In genomic region chr1:246680180-246680579, GRCh38 we compare ENCODE assay signal across 25 cellular contexts. TPM values are rescaled to one million over a fixed set of nuclear protein-coding genes. Genes with fewer than 3 reads are reported as not detected.
DNase-seq lines count a peak whose midpoint lies in the region; ATAC-seq, FAIRE-seq and TF ChIP-seq lines count a peak whose summit lies in the region.
"Had no signal": no experiment of that assay in that cellular context is flagged by ENCODE, and none has a peak within 500 bp of the region (broad histone marks: within the 10 kb centered on the region; RNA-seq: fewer than 3 reads in every experiment).

No MANE protein-coding gene starts in this region.

- H4K20me1 ChIP-seq in BLaER1 (no peaks in the 10 kb centered on the region), IMR-90 (ENCODE audit: insufficient read depth, low read length) (no peaks in the 10 kb centered on the region), endothelial cell of umbilical vein (replicated peaks; ENCODE audit: control insufficient read depth, extremely low read depth, insufficient read depth, low read length) (no peaks in the 10 kb centered on the region)

- H3K4me1 ChIP-seq in BLaER1 (peaks cover 42% of the 10 kb centered on the region), IMR-90 (ENCODE audit: control insufficient read depth, insufficient read depth, low read length) (peaks cover 4% of the 10 kb centered on the region; the same call in 1 of the 2 replicates), endothelial cell of umbilical vein (ENCODE audit: control insufficient read depth, extremely low read depth, insufficient read depth, low read length) (peaks cover 4% of the 10 kb centered on the region), sigmoid colon (peaks cover 0 to 18% (median 4%) of the 10 kb centered on the region in 4 donors), pancreas (no peaks in the 10 kb centered on the region), esophagus muscularis mucosa (peaks cover 5 to 30% (median 17%) of the 10 kb centered on the region in 4 donors)
- H3K4me1 ChIP-seq: lower lobe of right lung had no signal

- H2BK15ac ChIP-seq in IMR-90 (ENCODE audit: low read depth, low read length) = no peak overlapping the region

- H4K91ac ChIP-seq in IMR-90 (ENCODE audit: insufficient read depth, low read depth, low read length) = no peak overlapping the region

- peak overlapping the region; percentile 60 for H3K27ac ChIP-seq in BLaER1
- no peak overlapping the region for H3K27ac ChIP-seq in IMR-90 (ENCODE audit: insufficient read depth, low read length)
- no peak overlapping the region for H3K27ac ChIP-seq in endothelial cell of umbilical vein (ENCODE audit: insufficient read depth, low read depth, low read length)
- peak overlapping the region in 1 of 4 donors; percentile 53 for H3K27ac ChIP-seq in sigmoid colon
- H3K27ac ChIP-seq in pancreas = no peak overlapping the region
- no peak overlapping the region for H3K27ac ChIP-seq in esophagus muscularis mucosa (replicated peaks in 1 of 4)
- H3K27ac ChIP-seq: lower lobe of right lung, SK-N-MC, upper lobe of left lung had no signal

- H2BK120ac ChIP-seq in IMR-90 (ENCODE audit: low read depth, low read length) = no peak overlapping the region

- peak overlapping the region in 1 of 2 experiments; percentile 6; a peak in 1 of 4 replicates for H4K8ac ChIP-seq in IMR-90 (ENCODE audit: low read depth in 2 of 2, low read length in 2 of 2)

- TF ChIP-seq CTCF in IMR-90 (conservative IDR thresholded peaks at IDR 0.05; ENCODE audit: low read depth, low read length) = no peak
- no peak for TF ChIP-seq CTCF in endothelial cell of umbilical vein (IDR thresholded peaks at IDR 0.05; ENCODE audit: extremely low read depth in 1 of 2, insufficient read depth in 1 of 2, low read depth in 1 of 2, low read length in 2 of 2)
- TF ChIP-seq CTCF in sigmoid colon (IDR thresholded peaks at IDR 0.05) = no peak
- no peak for TF ChIP-seq CTCF in pancreas (IDR thresholded peaks at IDR 0.05)
- no peak for TF ChIP-seq CTCF in esophagus muscularis mucosa (IDR thresholded peaks at IDR 0.05)

- no peak overlapping the region for H3K23ac ChIP-seq in IMR-90 (ENCODE audit: low read depth, low read length)

- H3K9me3 ChIP-seq in BLaER1 (peaks cover 3% of the 10 kb centered on the region; the same call in 1 of the 2 replicates), IMR-90 (ENCODE audit: control insufficient read depth, insufficient read depth, low read length) (no peaks in the 10 kb centered on the region), endothelial cell of umbilical vein (replicated peaks; ENCODE audit: control insufficient read depth, insufficient read depth, low read length) (no peaks in the 10 kb centered on the region), sigmoid colon (no peaks in the 10 kb centered on the region), pancreas (no peaks in the 10 kb centered on the region), esophagus muscularis mucosa (no peaks in the 10 kb centered on the region)
- H3K9me3 ChIP-seq: lower lobe of right lung, upper lobe of left lung had no signal

- no peak overlapping the region for H3K4ac ChIP-seq in IMR-90 (ENCODE audit: low read depth, low read length)

- intact Hi-C loops in IMR-90 (cut with micrococcal nuclease) = no loop called here
- intact Hi-C loops in endothelial cell of umbilical vein (cut with micrococcal nuclease) = no loop called here
- intact Hi-C loops in sigmoid colon (cut with DNase I) = no loop called here
- intact Hi-C loops in pancreas (cut with DNase I) = no loop called here
- intact Hi-C loops in esophagus muscularis mucosa (cut with DNase I) = no loop called here

- H3K36me3 ChIP-seq in BLaER1 (no peaks in the 10 kb centered on the region), IMR-90 (ENCODE audit: control insufficient read depth, insufficient read depth, low read length) (no peaks in the 10 kb centered on the region), endothelial cell of umbilical vein (ENCODE audit: control insufficient read depth in 2 of 2, extremely low read depth in 1 of 2, insufficient read depth in 2 of 2, low read length in 2 of 2) (no peaks in the 10 kb centered on the region), sigmoid colon (no peaks in the 10 kb centered on the region), pancreas (no peaks in the 10 kb centered on the region), esophagus muscularis mucosa (no peaks in the 10 kb centered on the region)
- H3K36me3 ChIP-seq: lower lobe of right lung, upper lobe of left lung had no signal

- no peak overlapping the region for H2BK5ac ChIP-seq in IMR-90 (ENCODE audit: low read depth, low read length, poor library complexity, severe bottlenecking)

- H4K5ac ChIP-seq in IMR-90 (ENCODE audit: low read depth, low read length) = no peak overlapping the region

- peak; percentile 31 for FAIRE-seq in endothelial cell of umbilical vein (lab: Jason Lieb, UNC)
- no peak for FAIRE-seq in pancreas (lab: Jason Lieb, UNC)
- FAIRE-seq: RCC 7860 had no signal

- CTCF ChIA-PET in IMR-90 (lab: Yijun Ruan, JAX) = no interaction called here
- CTCF ChIA-PET in endothelial cell of umbilical vein (lab: Charles Lee) = interaction anchor here (1.6 to 3.2 kb wide), 2 partner anchors 9 to 1527 kb away, joined by 3 to 18 read pairs; no protein-coding TSS in a partner anchor

- H2AFZ ChIP-seq in IMR-90 (replicated peaks; ENCODE audit: low read length, poor library complexity) = no peak overlapping the region
- peak overlapping the region; percentile 17 for H2AFZ ChIP-seq in endothelial cell of umbilical vein (ENCODE audit: low read depth, low read length)

- H3K79me2 ChIP-seq in endothelial cell of umbilical vein (ENCODE audit: control insufficient read depth, insufficient read depth, low read length) = no peaks in the 10 kb centered on the region

- no peak overlapping the region for H3K9ac ChIP-seq in BLaER1
- no peak overlapping the region for H3K9ac ChIP-seq in IMR-90 (ENCODE audit: low read depth, low read length)
- H3K9ac ChIP-seq in endothelial cell of umbilical vein (replicated peaks; ENCODE audit: extremely low read depth, insufficient read depth, low read length) = no peak overlapping the region

- POLR2A ChIA-PET in IMR-90 (lab: Charles Lee; ENCODE audit: unreplicated experiment) = no interaction called here
- POLR2A ChIA-PET in endothelial cell of umbilical vein (lab: Charles Lee) = interaction anchor here (0.6 kb wide), 1 partner anchor 173 kb away, joined by 5 read pairs; the partner anchor contains the start of gene SMYD3

- peak overlapping the region; percentile 85 for H3K4me2 ChIP-seq in BLaER1
- H3K4me2 ChIP-seq in IMR-90 (ENCODE audit: low read depth, low read length) = no peak overlapping the region
- H3K4me2 ChIP-seq in endothelial cell of umbilical vein (ENCODE audit: insufficient read depth, low read length) = no peak overlapping the region

- ATAC-seq in IMR-90 (ENCODE audit: low read depth) (no peak), HG02678 (IDR thresholded peaks at IDR 0.05; ENCODE audit: unreplicated experiment) (no peak), pancreas (no peak)
- no peak for ATAC-seq in activated naive CD4-positive, alpha-beta T cell treated with anti-CD3 and anti-CD28 coated beads, Interleukin-2, amount 50 U/mL, for 72 hours
- ATAC-seq: lower lobe of right lung had no signal

- H3K27me3 ChIP-seq in BLaER1 (no peaks in the 10 kb centered on the region), IMR-90 (ENCODE audit: control insufficient read depth, insufficient read depth, low read length) (no peaks in the 10 kb centered on the region), endothelial cell of umbilical vein (ENCODE audit: control insufficient read depth in 2 of 2, insufficient read depth in 2 of 2, low read length in 2 of 2) (no peaks in the 10 kb centered on the region), sigmoid colon (no peaks in the 10 kb centered on the region), pancreas (no peaks in the 10 kb centered on the region), esophagus muscularis mucosa (no peaks in the 10 kb centered on the region)
- H3K27me3 ChIP-seq: upper lobe of left lung had no signal

- no peaks in the 10 kb centered on the region for H3K9me3 Mint-ChIP-seq in activated naive CD4-positive, alpha-beta T cell treated with anti-CD3 and anti-CD28 coated beads, Interleukin-2, amount 50 U/mL, for 72 hours
- H3K9me3 Mint-ChIP-seq: central memory CD8-positive, alpha-beta T cell; T-helper 2 cell treated with Interferon-gamma antibody and Interleukin-4, amounts not matched to agents 5 μg/mL and 100 μg/mL, for 36 hours had no signal

- in situ Hi-C loops in IMR-90 (cut with MboI; ENCODE audit: low sequenced_read_pairs) = loop anchor here (25.0 kb wide), 1 partner anchor 1518 kb away; the partner anchor contains the start of gene KIF26B

- H3K4me3 ChIP-seq in BLaER1 = no peak overlapping the region
- no peak overlapping the region for H3K4me3 ChIP-seq in IMR-90 (ENCODE audit: insufficient read depth, low read depth, low read length)
- no peak overlapping the region for H3K4me3 ChIP-seq in endothelial cell of umbilical vein (replicated peaks in 1 of 3; ENCODE audit: insufficient read depth in 1 of 3, low read depth in 1 of 3, low read length in 3 of 3)
- H3K4me3 ChIP-seq in sigmoid colon = no peak overlapping the region
- no peak overlapping the region for H3K4me3 ChIP-seq in pancreas
- no peak overlapping the region for H3K4me3 ChIP-seq in esophagus muscularis mucosa
- H3K4me3 ChIP-seq: lower lobe of right lung, SK-N-MC, upper lobe of left lung had no signal

- H3K56ac ChIP-seq in IMR-90 (ENCODE audit: extremely low read depth, insufficient read depth, low read length) = no peak overlapping the region

- H3K27ac Mint-ChIP-seq in activated naive CD4-positive, alpha-beta T cell treated with anti-CD3 and anti-CD28 coated beads, Interleukin-2, amount 50 U/mL, for 72 hours = peak overlapping the region in 1 of 2 donors; percentile 35
- H3K27ac Mint-ChIP-seq: T-helper 2 cell treated with Interferon-gamma antibody and Interleukin-4, amounts not matched to agents 5 μg/mL and 100 μg/mL, for 36 hours had no signal

- H3K14ac ChIP-seq in IMR-90 (replicated peaks; ENCODE audit: low read depth, low read length) = no peak overlapping the region

- peaks cover 8% of the 10 kb centered on the region for H3K9me1 ChIP-seq in IMR-90 (ENCODE audit: insufficient read depth, low read length)
- H3K9me1 ChIP-seq in endothelial cell of umbilical vein (replicated peaks; ENCODE audit: control insufficient read depth, extremely low read depth, insufficient read depth, low read length) = no peaks in the 10 kb centered on the region

- no peak for TF ChIP-seq POLR2A in IMR-90 (IDR thresholded peaks at IDR 0.05; ENCODE audit: low read depth, low read length)
- TF ChIP-seq POLR2A in endothelial cell of umbilical vein (IDR thresholded peaks at IDR 0.05; ENCODE audit: low read depth, low read length) = no peak
- no peak for TF ChIP-seq POLR2A in sigmoid colon (IDR thresholded peaks at IDR 0.05)
- no peak for TF ChIP-seq POLR2A in esophagus muscularis mucosa (IDR thresholded peaks at IDR 0.05; ENCODE audit: low read depth)

- TF ChIP-seq RAD21 in IMR-90 (IDR thresholded peaks at IDR 0.05; ENCODE audit: low read length) = no peak

- BruUV-seq in IMR-90 (replicated peaks; lab: Mats Ljungman, UMichigan) (no TSS peak), endothelial cell of umbilical vein (replicated peaks; lab: Mats Ljungman, UMichigan) (no TSS peak)

- H3K36me3 Mint-ChIP-seq in activated naive CD4-positive, alpha-beta T cell treated with anti-CD3 and anti-CD28 coated beads, Interleukin-2, amount 50 U/mL, for 72 hours = no peaks in the 10 kb centered on the region

- no peaks in the 10 kb centered on the region; a peak in 1 of 4 replicates for H3K79me1 ChIP-seq in IMR-90 (ENCODE audit: low read depth in 1 of 2, low read length in 2 of 2)

- dilution Hi-C loops in IMR-90 (cut with HindIII; ENCODE audit: low sequenced_read_pairs, unreplicated experiment) = no loop called here
- dilution Hi-C loops in endothelial cell of umbilical vein (cut with MboI; ENCODE audit: extremely low pct_ligation_motif_present, low sequenced_read_pairs) = no loop called here

- no peak overlapping the region; the same call in 1 of the 2 replicates for H2AK5ac ChIP-seq in IMR-90 (ENCODE audit: low read depth, low read length)

- no peak overlapping the region for H2BK20ac ChIP-seq in IMR-90 (ENCODE audit: low read depth, low read length)

- H2AK9ac ChIP-seq in IMR-90 (replicated peaks; ENCODE audit: low read depth, low read length, poor library complexity) = no peak overlapping the region

- peak; percentile 35 for DNase-seq in IMR-90
- DNase-seq in endothelial cell of umbilical vein (ENCODE audit: low read depth, low spot score) = peak; percentile 27
- peak; percentile 15 for DNase-seq in sigmoid colon
- no peak for DNase-seq in activated naive CD4-positive, alpha-beta T cell treated with anti-CD3 and anti-CD28 coated beads, Interleukin-2, amount 50 U/mL, for 72 hours (ENCODE audit: low spot score in 2 of 2)
- no peak for DNase-seq in pancreas
- DNase-seq in esophagus muscularis mucosa (ENCODE audit: extremely low spot score) = no peak
- DNase-seq: activated CD4-positive, alpha-beta T cell treated with anti-CD3 and anti-CD28 coated beads, Interleukin-2, amount 50 U/mL, for 48 hours; activated naive CD4-positive, alpha-beta T cell; amniotic stem cell; DND-41; effector memory CD4-positive, alpha-beta T cell; H7; Karpas-422; lower lobe of right lung; NCI-H1092; NCI-H2029; stimulated activated CD4-positive, alpha-beta T cell treated with anti-CD3 and anti-CD28 coated beads, Interleukin-1b, Interleukin-23, amount 100 ng/mL, for 48 hours; stimulated activated naive CD4-positive, alpha-beta T cell; upper lobe of left lung had no signal

- H3K18ac ChIP-seq in IMR-90 (ENCODE audit: low read depth, low read length) = no peak overlapping the region

- TF ChIP-seq EP300 in sigmoid colon (IDR thresholded peaks at IDR 0.05) (no peak), esophagus muscularis mucosa (IDR thresholded peaks at IDR 0.05) (no peak)

- WGBS in IMR-90 (ENCODE audit: extremely low coverage in 2 of 2, insufficient read length in 1 of 2), 2 experiments = 79% methylated on average over 5 of the region's 8 CpGs; no CpG with 5 or more reads in 1 of the 2 experiments
- WGBS in sigmoid colon, 2 donors = 77 to 87% methylated on average over 8 of the region's 8 CpGs
- WGBS in pancreas, 2 donors = 74 to 78% methylated on average over 8 of the region's 8 CpGs
- WGBS in esophagus muscularis mucosa = 72% methylated on average over 6 of the region's 8 CpGs

RNA-seq across cellular contexts. Expression of gene SCCPDH, which starts 44.0 kb away (rescaled TPM):
- total RNA-seq in IMR-90 (2012; rRNA removed) (37.8 and 46.9 TPM in 2 replicates), endothelial cell of umbilical vein (33.8 and 37.5 TPM in 2 replicates), sigmoid colon (10 to 100 TPM; 26.0 to 44.9 (median 36.4) TPM), pancreas (10 to 100 TPM in 4 of 6 donors, 1 to 10 TPM in 2; 8.9 to 17.9 (median 11.9) TPM), esophagus muscularis mucosa (10 to 100 TPM; 19.4 to 25.5 (median 23.8) TPM)
- polyA plus RNA-seq in IMR-90 (2012; rRNA removed) (22.9 and 26.9 TPM in 2 replicates), endothelial cell of umbilical vein (19.3 and 24.4 TPM in 2 replicates), sigmoid colon (10 to 100 TPM; 16.6 to 23.4 (median 23.0) TPM), pancreas (10 to 100 TPM in 1 of 2 donors, 1 to 10 TPM in 1; 6.9 to 17.8 TPM)
- polyA plus RNA-seq in IMR-90 (2012; cell fraction: cytosol; rRNA removed) = 11.5 and 12.8 TPM in 2 replicates
- polyA plus RNA-seq in IMR-90 (2012; cell fraction: nucleus; rRNA removed; ENCODE audit: low replicate concordance) = 3.8 and 9.6 TPM in 2 replicates
- 30.0 and 31.7 TPM in 2 replicates for polyA plus RNA-seq in endothelial cell of umbilical vein (2011; cell fraction: cytosol; rRNA removed)
- 16.2 and 19.9 TPM in 2 replicates for polyA plus RNA-seq in endothelial cell of umbilical vein (2011; cell fraction: nucleus; rRNA removed)
- 34.5 and 46.3 TPM in 2 replicates for polyA plus RNA-seq in endothelial cell of umbilical vein (2012)
- polyA minus RNA-seq in endothelial cell of umbilical vein = 16.2 and 16.9 TPM in 2 replicates
- polyA minus RNA-seq in endothelial cell of umbilical vein (2011; cell fraction: cytosol; rRNA and poly(A)+ RNA removed) = 2.7 TPM
- polyA minus RNA-seq in endothelial cell of umbilical vein (2011; cell fraction: nucleus; rRNA and poly(A)+ RNA removed) = 15.1 and 16.3 TPM in 2 replicates
- total RNA-seq in activated naive CD4-positive, alpha-beta T cell treated with anti-CD3 and anti-CD28 coated beads, Interleukin-2, amount 50 U/mL, for 72 hours = 10 to 100 TPM; 13.5 to 32.3 TPM

Comparison
In these comparisons a context has a peak if more than half of its experiments do, and no peak if none do; other contexts are left out.
1. DNase-seq: peak in IMR-90 (single experiment), endothelial cell of umbilical vein (single experiment) and sigmoid colon (single experiment); none in activated naive CD4-positive, alpha-beta T cell treated with anti-CD3 and anti-CD28 coated beads, Interleukin-2, amount 50 U/mL, for 72 hours (0 of 2), pancreas (0 of 6) and esophagus muscularis mucosa (single experiment).